ENCODE assay signal across 8 cellular contexts in the genomic region with DNA sequence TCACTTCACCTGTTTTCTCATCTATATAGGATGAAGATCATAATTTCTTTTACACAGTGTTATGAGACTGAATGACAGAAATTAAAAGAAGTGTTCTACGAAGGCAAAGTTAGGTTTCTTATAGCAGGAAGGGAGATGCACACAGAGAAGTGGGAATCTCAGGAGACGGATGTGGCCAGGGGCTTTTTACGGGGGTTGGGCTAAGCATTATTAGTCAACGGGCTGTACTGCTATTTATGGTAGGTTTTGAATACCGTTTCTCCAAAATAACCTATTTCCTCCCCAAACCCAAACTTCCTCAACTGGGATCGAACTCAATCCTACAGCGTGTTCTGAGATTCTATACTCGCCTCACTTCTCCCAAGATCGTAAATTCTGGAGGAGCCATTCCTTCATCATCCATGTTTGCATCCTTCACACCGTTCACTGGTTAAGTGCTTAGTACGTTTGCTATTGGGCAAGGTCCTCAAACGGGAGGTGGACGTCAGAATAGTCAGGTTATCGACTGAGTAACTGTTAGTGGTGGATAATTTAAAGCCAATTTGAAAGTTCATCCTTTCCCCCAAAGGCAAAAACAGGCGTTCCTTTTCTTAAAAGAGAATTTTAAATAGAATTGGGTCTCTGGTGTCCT. TPM values are rescaled to one million over a fixed set of nuclear protein-coding genes. Genes with fewer than 3 reads are reported as not detected.
A peak's percentile ranks its signal among the peaks of the same experiment; 100 is the strongest.
DNase-seq lines count a peak whose midpoint lies in the region; ATAC-seq, FAIRE-seq and TF ChIP-seq lines count a peak whose summit lies in the region.

No MANE protein-coding gene starts in this region.

- H3K4me3 Mint-ChIP-seq in neural progenitor cell = peak overlapping the region; percentile 85

- TSS peak; percentile 40 for BruUV-seq in OCI-LY7 (replicated peaks; lab: Mats Ljungman, UMichigan)

- H3K36me3 ChIP-seq in OCI-LY7 (ENCODE audit: insufficient read depth, low read length) (peaks cover 70% of the 10 kb centered on the region), neural progenitor cell (peaks cover 19% of the 10 kb centered on the region), mucosa of descending colon (ENCODE audit: low read depth) (no peaks in the 10 kb centered on the region)
- H3K36me3 ChIP-seq in effector memory CD4-positive, alpha-beta T cell (ENCODE audit: control insufficient read depth, insufficient read depth, low read length) = peaks cover 3% of the 10 kb centered on the region

- H3K4me2 ChIP-seq in OCI-LY7 (ENCODE audit: low read length) (peak overlapping the region; percentile 79), neural progenitor cell (peak overlapping the region; percentile 76)

- H3F3A ChIP-seq in neural progenitor cell (ENCODE audit: low read depth) = peaks cover 10% of the 10 kb centered on the region

- peaks cover 7% of the 10 kb centered on the region for H3K27me3 Mint-ChIP-seq in neural progenitor cell (ENCODE audit: insufficient read depth, low read depth)

- H3K27ac Mint-ChIP-seq in neural progenitor cell = peak overlapping the region; percentile 63

- H2AFZ ChIP-seq in OCI-LY7 (ENCODE audit: low read length) (peak overlapping the region; percentile 88; the same call in 1 of the 2 replicates), neural progenitor cell (replicated peaks) (peak overlapping the region; percentile 94)

- POLR2A ChIA-PET in OCI-LY7 (lab: Charles Lee) = interaction anchor here (0.6 kb wide), 2 partner anchors 87 to 811 kb away, joined by 3 to 4 read pairs; no protein-coding TSS in a partner anchor

- H3K36me3 Mint-ChIP-seq in neural progenitor cell = peaks cover 15% of the 10 kb centered on the region

- FAIRE-seq in GM12891 (lab: Jason Lieb, UNC) = peak; percentile 79

- H3K4me1 ChIP-seq in OCI-LY7 (ENCODE audit: insufficient read depth, low read length, poor library complexity, severe bottlenecking) = peaks cover 39% of the 10 kb centered on the region
- peaks cover 27% of the 10 kb centered on the region for H3K4me1 ChIP-seq in effector memory CD4-positive, alpha-beta T cell (ENCODE audit: control insufficient read depth, insufficient read depth, low read length, poor library complexity, severe bottlenecking)
- peaks cover 32% of the 10 kb centered on the region for H3K4me1 ChIP-seq in neural progenitor cell
- H3K4me1 ChIP-seq in mucosa of descending colon (ENCODE audit: low read depth) = peaks cover 26% of the 10 kb centered on the region

- no peaks in the 10 kb centered on the region for H3K9me3 ChIP-seq in OCI-LY7 (ENCODE audit: low read length)
- no peaks in the 10 kb centered on the region for H3K9me3 ChIP-seq in effector memory CD4-positive, alpha-beta T cell (ENCODE audit: control insufficient read depth, low read length)
- H3K9me3 ChIP-seq in neural progenitor cell (ENCODE audit: low read depth) = no peaks in the 10 kb centered on the region
- H3K9me3 ChIP-seq in mucosa of descending colon = no peaks in the 10 kb centered on the region

- CTCF ChIA-PET in OCI-LY7 (lab: Charles Lee; ENCODE audit: unreplicated experiment) = no interaction called here

- H3K27me3 ChIP-seq in effector memory CD4-positive, alpha-beta T cell (replicated peaks; ENCODE audit: control insufficient read depth, insufficient read depth, low read length, poor library complexity, severe bottlenecking) = no peaks in the 10 kb centered on the region
- H3K27me3 ChIP-seq in neural progenitor cell = peaks cover 6% of the 10 kb centered on the region

- peak overlapping the region; percentile 68 for H3K4me3 ChIP-seq in OCI-LY7 (ENCODE audit: low read depth, low read length, poor library complexity, severe bottlenecking)
- peak overlapping the region; percentile 74 for H3K4me3 ChIP-seq in effector memory CD4-positive, alpha-beta T cell (ENCODE audit: insufficient read depth, low read depth, low read length, poor library complexity, severe bottlenecking)
- H3K4me3 ChIP-seq in neural progenitor cell = peak overlapping the region; percentile 73
- no peak overlapping the region for H3K4me3 ChIP-seq in mucosa of descending colon

- ATAC-seq in HG02852 (IDR thresholded peaks at IDR 0.05; ENCODE audit: unreplicated experiment) = no peak
- no peak for ATAC-seq in mucosa of descending colon

- H3K79me2 ChIP-seq in OCI-LY7 (ENCODE audit: insufficient read depth, low read depth, low read length) = peaks cover 32% of the 10 kb centered on the region
- H3K79me2 ChIP-seq in neural progenitor cell (ENCODE audit: low read depth) = peaks cover 37% of the 10 kb centered on the region

- DNase-seq in GM12891 (ENCODE audit: insufficient read length, low spot score) (no peak), OCI-LY7 (ENCODE audit: low spot score) (no peak), neural progenitor cell (ENCODE audit: low spot score) (no peak), mucosa of gallbladder (ENCODE audit: low spot score) (no peak), mucosa of descending colon (no peak)
- no peak for DNase-seq in effector memory CD4-positive, alpha-beta T cell
- DNase-seq in activated CD4-positive, alpha-beta T cell treated with anti-CD3 and anti-CD28 coated beads for 48 hours = no peak

- H3K9me2 ChIP-seq in OCI-LY7 (ENCODE audit: insufficient read depth, low read length) = no peaks in the 10 kb centered on the region

- peak overlapping the region; percentile 68 for H3K9ac ChIP-seq in neural progenitor cell

- TF ChIP-seq CTCF in OCI-LY7 (conservative IDR thresholded peaks at IDR 0.05; ENCODE audit: low read length) (no peak), neural progenitor cell (IDR thresholded peaks at IDR 0.05) (no peak), mucosa of descending colon (IDR thresholded peaks at IDR 0.05) (no peak)

- TF ChIP-seq POLR2A in GM12891 (IDR thresholded peaks at IDR 0.05; ENCODE audit: low read depth, low read length) = peak; percentile 47; the same call in 1 of the 2 replicates

- H3K9me3 Mint-ChIP-seq in neural progenitor cell = no peaks in the 10 kb centered on the region

- H4K20me1 ChIP-seq in OCI-LY7 (ENCODE audit: insufficient read depth, low read length) (peaks cover 4% of the 10 kb centered on the region; the same call in 1 of the 2 replicates), neural progenitor cell (ENCODE audit: low read depth) (peaks cover 29% of the 10 kb centered on the region)

- H3K27ac ChIP-seq in OCI-LY7 (ENCODE audit: low read depth, low read length, poor library complexity, severe bottlenecking) = peak overlapping the region; percentile 60
- H3K27ac ChIP-seq in effector memory CD4-positive, alpha-beta T cell (ENCODE audit: insufficient read depth, low read length, poor library complexity, severe bottlenecking) = peak overlapping the region; percentile 58
- no peak overlapping the region for H3K27ac ChIP-seq in neural progenitor cell

- peaks cover 28% of the 10 kb centered on the region for H3K4me1 Mint-ChIP-seq in neural progenitor cell

- intact Hi-C loops in OCI-LY7 (cut with micrococcal nuclease; ENCODE audit: unreplicated experiment) = loop anchor here (2.0 to 10.0 kb wide), 7 partner anchors 87 to 917 kb away; no protein-coding TSS in a partner anchor
- intact Hi-C loops in mucosa of descending colon (cut with DNase I, micrococcal nuclease) = loop anchor here in 1 of 2 donors (10.0 kb wide), 1 partner anchor 89 kb away; no protein-coding TSS in a partner anchor

TF ChIP-seq in GM12891, 5 proteins besides CTCF, POLR2A, EP300 and RAD21:
- TF ChIP-seq PAX5 (IDR thresholded peaks at IDR 0.05; ENCODE audit: insufficient read depth, low read length, severe bottlenecking) (no peak), TAF1 (IDR thresholded peaks at IDR 0.05; ENCODE audit: low read depth, low read length) (no peak), POU2F2 (IDR thresholded peaks at IDR 0.05; ENCODE audit: low read depth, low read length) (peak; percentile 28; the same call in 1 of the 2 replicates), SPI1 (IDR thresholded peaks at IDR 0.05; ENCODE audit: low read depth, low read length) (peak; percentile 54; the same call in 1 of the 2 replicates), POLR2AphosphoS5 (IDR thresholded peaks at IDR 0.05; ENCODE audit: low read depth, low read length) (peak; percentile 61; the same call in 1 of the 2 replicates)

RNA-seq across cellular contexts. Expression of gene TRIM13, which starts 1.2 kb away (rescaled TPM):
- 16.2 TPM for polyA plus RNA-seq in GM12891 (2012; ENCODE audit: low read depth, missing spikeins)
- 9.5 and 12.5 TPM in 2 replicates for total RNA-seq in OCI-LY7 (2014; rRNA removed; shearing (Covaris generic))
- total RNA-seq in OCI-LY7 (2022) (13.8 and 14.3 TPM in 2 replicates), neural progenitor cell (ENCODE audit: low replicate concordance) (53.2 and 58.3 TPM in 2 replicates), mucosa of gallbladder (25.5 TPM), mucosa of descending colon (10 to 100 TPM; 31.6 to 35.5 (median 32.7) TPM)

RNA-seq across cellular contexts. Expression of gene KCNRG, which starts 19.6 kb away (rescaled TPM):
- polyA plus RNA-seq in GM12891 (2012; ENCODE audit: low read depth, missing spikeins) = 0.35 TPM
- total RNA-seq in OCI-LY7 (2014; rRNA removed; shearing (Covaris generic)) = 0.28 TPM in 1 of 2 replicates, not detected in the other
- total RNA-seq in OCI-LY7 (2022) (not detected in 2 replicates), neural progenitor cell (ENCODE audit: low replicate concordance) (0.88 and 2.1 TPM in 2 replicates), mucosa of gallbladder (0.26 TPM), mucosa of descending colon (1 to 10 TPM in 2 of 3 donors, under 1 TPM in 1; 0.66 to 1.2 (median 1.1) TPM)

RNA-seq across cellular contexts. Expression of gene SPRYD7, which starts 59.5 kb away (rescaled TPM):
- 6.4 TPM for polyA plus RNA-seq in GM12891 (2012; ENCODE audit: low read depth, missing spikeins)
- 5.0 and 6.8 TPM in 2 replicates for total RNA-seq in OCI-LY7 (2014; rRNA removed; shearing (Covaris generic))
- total RNA-seq in OCI-LY7 (2022) = 10.6 and 13.2 TPM in 2 replicates
- total RNA-seq in neural progenitor cell (ENCODE audit: low replicate concordance) = 4.0 and 5.6 TPM in 2 replicates
- total RNA-seq in mucosa of gallbladder = 6.3 TPM
- total RNA-seq in mucosa of descending colon = 10 to 100 TPM; 11.2 to 15.0 (median 12.4) TPM
